Comparison of ENCODE assay signal across 22 cellular contexts in genomic region chr2:690799-691198, GRCh38.
"Had no signal": no experiment of that assay in that cellular context is flagged by ENCODE, and none has a peak within 500 bp of the region (broad histone marks: within the 10 kb centered on the region; RNA-seq: fewer than 3 reads in every experiment).

No MANE protein-coding gene starts in this region.

- H3K9ac ChIP-seq: parathyroid adenoma had no signal

- H3K79me2 ChIP-seq: parathyroid adenoma had no signal

- H3K9me3 ChIP-seq: lower lobe of right lung, neutrophil, right lobe of liver, testis, transverse colon, upper lobe of right lung, vagina had no signal

- H3K27me3 ChIP-seq: dorsolateral prefrontal cortex, right lobe of liver, testis, transverse colon, vagina had no signal

- H3K36me3 ChIP-seq: esophagus squamous epithelium, lower lobe of right lung, neutrophil, right lobe of liver, transverse colon, upper lobe of right lung, vagina had no signal

- FAIRE-seq: endothelial cell of umbilical vein, keratinocyte had no signal

- H2AFZ ChIP-seq: parathyroid adenoma had no signal

- H3K4me1 ChIP-seq: right lobe of liver, testis, transverse colon had no signal

- H3K4me3 ChIP-seq: dorsolateral prefrontal cortex, esophagus squamous epithelium, lower lobe of right lung, right lobe of liver, transverse colon, upper lobe of right lung, vagina had no signal

- H3K4me3 Mint-ChIP-seq: naive thymus-derived CD8-positive, alpha-beta T cell; stimulated activated naive CD8-positive, alpha-beta T cell treated with anti-CD3 and anti-CD28 coated beads, Interleukin-15, amount 100 ng/mL, for 72 hours had no signal

- H3K27ac ChIP-seq: dorsolateral prefrontal cortex, lower lobe of right lung, neutrophil, parathyroid adenoma, right lobe of liver, testis, transverse colon, upper lobe of right lung had no signal

- H3K27ac Mint-ChIP-seq: naive thymus-derived CD8-positive, alpha-beta T cell; progenitor cell of endocrine pancreas had no signal

- ATAC-seq: left ventricle myocardium superior; lower lobe of right lung; naive thymus-derived CD8-positive, alpha-beta T cell; right lobe of liver; stimulated activated naive CD8-positive, alpha-beta T cell treated with anti-CD3 and anti-CD28 coated beads, Interleukin-15, amount 100 ng/mL, for 72 hours; upper lobe of right lung had no signal

- H3K27me3 Mint-ChIP-seq: progenitor cell of endocrine pancreas had no signal

- DNase-seq: cerebellar nuclear complex; dorsolateral prefrontal cortex; effector CD8-positive, alpha-beta T cell; esophagus squamous epithelium; left ventricle myocardium superior; lower lobe of right lung; naive thymus-derived CD8-positive, alpha-beta T cell; right lobe of liver; small intestine; stimulated activated CD4-positive, alpha-beta T cell treated with anti-CD3 and anti-CD28 coated beads, Interleukin-15, amount 100 ng/mL, for 24 hours; stimulated activated CD4-positive, alpha-beta T cell treated with anti-CD3 and anti-CD28 coated beads, Interleukin-2, amount 100 ng/mL, for 48 hours; stimulated activated naive CD4-positive, alpha-beta T cell; stimulated activated naive CD8-positive, alpha-beta T cell treated with anti-CD3 and anti-CD28 coated beads, Interleukin-15, amount 100 ng/mL, for 72 hours; testis; transverse colon; upper lobe of right lung had no signal
